In genomic region chr12:10098762-10099161, GRCh38 we compare ENCODE assay signal across 14 cellular contexts. TPM values are rescaled to one million over a fixed set of nuclear protein-coding genes. Genes with fewer than 3 reads are reported as not detected.
A peak's percentile ranks its signal among the peaks of the same experiment; 100 is the strongest.
DNase-seq lines count a peak whose midpoint lies in the region; ATAC-seq and TF ChIP-seq lines count a peak whose summit lies in the region.
"Had no signal": no experiment of that assay in that cellular context is flagged by ENCODE, and none has a peak within 500 bp of the region (broad histone marks: within the 10 kb centered on the region; RNA-seq: fewer than 3 reads in every experiment).

A gene with protein sequence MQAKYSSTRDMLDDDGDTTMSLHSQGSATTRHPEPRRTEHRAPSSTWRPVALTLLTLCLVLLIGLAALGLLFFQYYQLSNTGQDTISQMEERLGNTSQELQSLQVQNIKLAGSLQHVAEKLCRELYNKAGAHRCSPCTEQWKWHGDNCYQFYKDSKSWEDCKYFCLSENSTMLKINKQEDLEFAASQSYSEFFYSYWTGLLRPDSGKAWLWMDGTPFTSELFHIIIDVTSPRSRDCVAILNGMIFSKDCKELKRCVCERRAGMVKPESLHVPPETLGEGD (minus strand): TSS chr12:10098985. CDS start chr12:10098922, 63 bp downstream.

- H3K9me3 Mint-ChIP-seq in WTC11, result peaks cover 4% of the 10 kb centered on the region

- H3K27me3 Mint-ChIP-seq in WTC11 (ENCODE audit: low read depth), result 0 out of 2 replicates have a peak, but pooled peaks cover 1% of the 10 kb centered on the region

- peaks cover 4% of the 10 kb centered on the region for H3K9me3 ChIP-seq in mesodermal cell (ENCODE audit: control insufficient read depth, low read length)
- no peaks in the 10 kb centered on the region for H3K9me3 ChIP-seq in upper lobe of left lung

- POLR2A ChIA-PET in WTC11 (lab: Charles Lee), result interaction anchor here (0.5 kb wide), 1 partner anchor 89 kb away, joined by 6 read pairs; no protein-coding TSS in a partner anchor

- H3K36me3 Mint-ChIP-seq in WTC11, result peaks cover 3% of the 10 kb centered on the region; the same call in 1 of the 2 replicates

- TF ChIP-seq EP300 in upper lobe of left lung (IDR thresholded peaks at IDR 0.05), result peak in 1 of 4 donors; percentile 7

- H3K4me1 ChIP-seq in mesodermal cell (ENCODE audit: control insufficient read depth, insufficient read depth, low read length, poor library complexity, severe bottlenecking) (peaks cover 6% of the 10 kb centered on the region), upper lobe of left lung (peaks cover 8 to 19% (median 13%) of the 10 kb centered on the region in 4 donors)

- no peaks in the 10 kb centered on the region for H3K36me3 ChIP-seq in mesodermal cell (ENCODE audit: control insufficient read depth, insufficient read depth, low read length)
- no peaks in the 10 kb centered on the region for H3K36me3 ChIP-seq in upper lobe of left lung

- no peaks in the 10 kb centered on the region for H3K27me3 ChIP-seq in upper lobe of left lung

- no peak within 1 kb of the TSS for H3K4me3 Mint-ChIP-seq in WTC11

- H3K27ac ChIP-seq in mesodermal cell (ENCODE audit: low read depth, low read length, severe bottlenecking) (peak within 1 kb of the TSS; percentile 10), upper lobe of left lung (peak within 1 kb of the TSS; percentile 70 to 81 (median 75))

- CTCF ChIA-PET in WTC11 (lab: Charles Lee), result interaction anchor here (0.6 to 1.4 kb wide), 3 partner anchors 19 to 356 kb away, joined by 3 to 4 read pairs (median 3); no protein-coding TSS in a partner anchor

- TF ChIP-seq POLR2A in upper lobe of left lung (IDR thresholded peaks at IDR 0.05), result peak in 2 of 4 donors; percentile 32 to 58

- TF ChIP-seq CTCF in WTC11 (IDR thresholded peaks at IDR 0.05) (no peak), upper lobe of left lung (IDR thresholded peaks at IDR 0.05) (no peak)

- H3K4me1 Mint-ChIP-seq in WTC11, result peaks cover 12% of the 10 kb centered on the region

- 39 to 52% methylated on average over 9 of the region's 9 CpGs for WGBS in mesodermal cell (ENCODE audit: insufficient coverage in 2 of 2), 2 experiments
- 46 to 56% methylated on average over 4 to 9 of the region's 9 CpGs for WGBS in upper lobe of left lung, 2 donors

- H3K4me3 ChIP-seq in mesodermal cell (ENCODE audit: extremely low read depth, insufficient read depth, low read length, poor library complexity, severe bottlenecking) (no peak within 1 kb of the TSS), upper lobe of left lung (peak within 1 kb of the TSS in 3 of 4 donors; percentile 9 to 43 (median 39))

- H3K27ac Mint-ChIP-seq in WTC11, result peak within 1 kb of the TSS; percentile 28; the same call in 1 of the 2 replicates

- peak; percentile 50 for DNase-seq in WTC11 (ENCODE audit: low spot score)
- DNase-seq in fibroblast of gingiva (ENCODE audit: low read depth), result peak; percentile 2
- DNase-seq in upper lobe of left lung, result peak in 1 of 2 donors; percentile 20
- DNase-seq in LoVo (ENCODE audit: low spot score), result no peak
- DNase-seq: amniotic stem cell, left colon, NCI-H146 had no signal

- peak; percentile 94 for ATAC-seq in WTC11
- no peak for ATAC-seq in upper lobe of left lung (ENCODE audit: low FRiP score in 2 of 2)
- ATAC-seq in HG02610 (IDR thresholded peaks at IDR 0.05; ENCODE audit: unreplicated experiment), result no peak
- no peak for ATAC-seq in GM18861 (IDR thresholded peaks at IDR 0.05; ENCODE audit: unreplicated experiment)
- no peak for ATAC-seq in HG02798 (IDR thresholded peaks at IDR 0.05; ENCODE audit: poor library complexity, unreplicated experiment)
- ATAC-seq: left colon had no signal

TF ChIP-seq in WTC11, 78 proteins besides CTCF, POLR2A, EP300 and RAD21:
- TF ChIP-seq OVOL2 (CRISPR knock-in tag; IDR thresholded peaks at IDR 0.05; ENCODE audit: borderline replicate concordance) (no peak), NR1H2 (CRISPR knock-in tag; IDR thresholded peaks at IDR 0.05) (no peak), AFF4 (CRISPR knock-in tag; IDR thresholded peaks at IDR 0.05; ENCODE audit: borderline replicate concordance) (no peak), GRHL2 (CRISPR knock-in tag; IDR thresholded peaks at IDR 0.05; ENCODE audit: insufficient replicate concordance, severe bottlenecking) (no peak), ZBTB21 (CRISPR knock-in tag; IDR thresholded peaks at IDR 0.05; ENCODE audit: borderline replicate concordance) (no peak), RORB (CRISPR knock-in tag; IDR thresholded peaks at IDR 0.05) (no peak), ETV6 (CRISPR knock-in tag; IDR thresholded peaks at IDR 0.05) (no peak), ZNF232 (CRISPR knock-in tag; IDR thresholded peaks at IDR 0.05) (no peak), HMGA2 (CRISPR knock-in tag; IDR thresholded peaks at IDR 0.05) (no peak), USF1 (CRISPR knock-in tag; IDR thresholded peaks at IDR 0.05) (no peak)
- TF ChIP-seq, protein P1, sequence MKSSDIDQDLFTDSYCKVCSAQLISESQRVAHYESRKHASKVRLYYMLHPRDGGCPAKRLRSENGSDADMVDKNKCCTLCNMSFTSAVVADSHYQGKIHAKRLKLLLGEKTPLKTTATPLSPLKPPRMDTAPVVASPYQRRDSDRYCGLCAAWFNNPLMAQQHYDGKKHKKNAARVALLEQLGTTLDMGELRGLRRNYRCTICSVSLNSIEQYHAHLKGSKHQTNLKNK (CRISPR knock-in tag; IDR thresholded peaks at IDR 0.05), result no peak
- TF ChIP-seq, protein P2, sequence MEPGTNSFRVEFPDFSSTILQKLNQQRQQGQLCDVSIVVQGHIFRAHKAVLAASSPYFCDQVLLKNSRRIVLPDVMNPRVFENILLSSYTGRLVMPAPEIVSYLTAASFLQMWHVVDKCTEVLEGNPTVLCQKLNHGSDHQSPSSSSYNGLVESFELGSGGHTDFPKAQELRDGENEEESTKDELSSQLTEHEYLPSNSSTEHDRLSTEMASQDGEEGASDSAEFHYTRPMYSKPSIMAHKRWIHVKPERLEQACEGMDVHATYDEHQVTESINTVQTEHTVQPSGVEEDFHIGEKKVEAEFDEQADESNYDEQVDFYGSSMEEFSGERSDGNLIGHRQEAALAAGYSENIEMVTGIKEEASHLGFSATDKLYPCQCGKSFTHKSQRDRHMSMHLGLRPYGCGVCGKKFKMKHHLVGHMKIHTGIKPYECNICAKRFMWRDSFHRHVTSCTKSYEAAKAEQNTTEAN (CRISPR knock-in tag; IDR thresholded peaks at IDR 0.05), result no peak
- TF ChIP-seq, protein P3, sequence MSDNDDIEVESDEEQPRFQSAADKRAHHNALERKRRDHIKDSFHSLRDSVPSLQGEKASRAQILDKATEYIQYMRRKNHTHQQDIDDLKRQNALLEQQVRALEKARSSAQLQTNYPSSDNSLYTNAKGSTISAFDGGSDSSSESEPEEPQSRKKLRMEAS (CRISPR knock-in tag; IDR thresholded peaks at IDR 0.05), result no peak

RNA-seq across cellular contexts. Expression of the gene that starts here (rescaled TPM):
- total RNA-seq in WTC11 (2021), result not detected in 3 replicates
- 5.7 TPM for polyA plus RNA-seq in mesodermal cell (2013, experiment 1 of 2)
- 4.5 TPM for polyA plus RNA-seq in mesodermal cell (2013, experiment 2 of 2)
- total RNA-seq in upper lobe of left lung, result 10 to 100 TPM in 1 of 6 donors, 1 to 10 TPM in 5; 3.9 to 13.0 (median 6.3) TPM
- total RNA-seq: activated CD8-positive, alpha-beta memory T cell treated with anti-CD3 and anti-CD28 coated beads for 36 hours; epithelial cell of proximal tubule; T-helper 2 cell treated with Interferon-gamma antibody and Interleukin-4, amounts not matched to agents 100 ng/mL and 5 ng/mL, for 36 hours had no signal

Comparison
In these comparisons a context has a peak if more than half of its experiments do, and no peak if none do; other contexts are left out.
1. Peak in DNase-seq and ATAC-seq in WTC11; RNA of the gene not detected or under 1 TPM.